ENCODE assay signal across 17 cellular contexts in genomic region chr11:69377953-69378302, GRCh38.
DNase-seq lines count a peak whose midpoint lies in the region; ATAC-seq and TF ChIP-seq lines count a peak whose summit lies in the region.
"Had no signal": no experiment of that assay in that cellular context is flagged by ENCODE, and none has a peak within 500 bp of the region (broad histone marks: within the 10 kb centered on the region; RNA-seq: fewer than 3 reads in every experiment).

No MANE protein-coding gene starts in this region.

- CTCF ChIA-PET in activated naive CD4-positive, alpha-beta T cell treated with anti-CD3 and anti-CD28 coated beads, Interleukin-2, amount 10 ng/mL, durations not matched to agents 7 days and 5 days (lab: Charles Lee): no interaction called here
- CTCF ChIA-PET in HCT116 (lab: Charles Lee): no interaction called here

- H3K4me3 ChIP-seq in HCT116 (replicated peaks in 1 of 2; ENCODE audit: low read depth in 1 of 2, low read length in 2 of 2) (no peak overlapping the region), esophagus squamous epithelium (no peak overlapping the region), sigmoid colon (no peak overlapping the region)

- H3K9me3 ChIP-seq in HCT116 (ENCODE audit: control insufficient read depth in 1 of 2, insufficient read depth in 1 of 2, low read depth in 1 of 2, low read length in 2 of 2): no peaks in the 10 kb centered on the region
- H3K9me3 ChIP-seq in esophagus squamous epithelium: no peaks in the 10 kb centered on the region
- H3K9me3 ChIP-seq in sigmoid colon: no peaks in the 10 kb centered on the region

- H3K36me3 ChIP-seq in HCT116 (ENCODE audit: control insufficient read depth in 1 of 2, insufficient read depth in 2 of 2, low read length in 2 of 2) (peaks cover 0 to 5% of the 10 kb centered on the region in 2 experiments; a peak in 1 of 4 replicates), esophagus squamous epithelium (no peaks in the 10 kb centered on the region), sigmoid colon (no peaks in the 10 kb centered on the region)

- H2AFZ ChIP-seq in HCT116 (ENCODE audit: low read depth, low read length, poor library complexity, severe bottlenecking): no peak overlapping the region

- H3K4me1 ChIP-seq in HCT116 (ENCODE audit: control insufficient read depth in 1 of 2, insufficient read depth in 2 of 2, low read length in 2 of 2) (peaks cover 13 to 92% of the 10 kb centered on the region in 2 experiments), esophagus squamous epithelium (peaks cover 12 to 69% (median 27%) of the 10 kb centered on the region in 3 donors), sigmoid colon (no peaks in the 10 kb centered on the region)

- TF ChIP-seq CTCF in HCT116 (IDR thresholded peaks at IDR 0.05 in 2 of 3, conservative IDR thresholded peaks at IDR 0.05 in 1 of 3; ENCODE audit: borderline replicate concordance in 1 of 3, insufficient read depth in 1 of 3, low read depth in 2 of 3, low read length in 2 of 3) (no peak), esophagus squamous epithelium (IDR thresholded peaks at IDR 0.05) (no peak), sigmoid colon (IDR thresholded peaks at IDR 0.05) (no peak)

- no peak overlapping the region for H3K4me3 Mint-ChIP-seq in activated naive CD4-positive, alpha-beta T cell treated with anti-CD3 and anti-CD28 coated beads, Interleukin-2, amount 10 ng/mL, durations not matched to agents 7 days and 5 days
- H3K4me3 Mint-ChIP-seq: CD4-positive, alpha-beta memory T cell had no signal

- no peak overlapping the region for H3K27ac Mint-ChIP-seq in activated naive CD4-positive, alpha-beta T cell treated with anti-CD3 and anti-CD28 coated beads, Interleukin-2, amount 10 ng/mL, durations not matched to agents 7 days and 5 days
- H3K27ac Mint-ChIP-seq: CD4-positive, alpha-beta memory T cell had no signal

- no TSS peak for BruUV-seq in HCT116 (replicated peaks; lab: Mats Ljungman, UMichigan)

- H4K20me1 ChIP-seq in HCT116 (ENCODE audit: insufficient read depth): no peaks in the 10 kb centered on the region

- no peaks in the 10 kb centered on the region for H3K27me3 Mint-ChIP-seq in activated naive CD4-positive, alpha-beta T cell treated with anti-CD3 and anti-CD28 coated beads, Interleukin-2, amount 10 ng/mL, durations not matched to agents 7 days and 5 days
- H3K27me3 Mint-ChIP-seq: CD4-positive, alpha-beta memory T cell had no signal

- no peak overlapping the region for H3K4me2 ChIP-seq in HCT116 (ENCODE audit: low read length)

- H3K27ac ChIP-seq in HCT116 (ENCODE audit: low read depth, low read length) (0 out of 2 replicates have a peak overlapping the region, but pooled peaks have one; percentile 0), esophagus squamous epithelium (peak overlapping the region; percentile 23 to 85 (median 64)), sigmoid colon (no peak overlapping the region)
- H3K27ac ChIP-seq: HL-60 had no signal

- H3K9me3 Mint-ChIP-seq in activated naive CD4-positive, alpha-beta T cell treated with anti-CD3 and anti-CD28 coated beads, Interleukin-2, amount 10 ng/mL, durations not matched to agents 7 days and 5 days: no peaks in the 10 kb centered on the region

- peak; percentile 17 for DNase-seq in activated naive CD4-positive, alpha-beta T cell treated with anti-CD3 and anti-CD28 coated beads, Interleukin-2, amount 10 ng/mL, durations not matched to agents 7 days and 5 days
- DNase-seq in activated naive CD4-positive, alpha-beta T cell treated with anti-CD3 and anti-CD28 coated beads, Interleukin-2, amount 50 U/mL, for 16 hours: no peak
- no peak for DNase-seq in HCT116 (ENCODE audit: low read depth, low spot score)
- no peak for DNase-seq in esophagus squamous epithelium (lab: John Stamatoyannopoulos, UW)
- peak; percentile 55 for DNase-seq in sigmoid colon
- DNase-seq in NCI-H2029 (lab: John Stamatoyannopoulos, UW): no peak
- no peak for DNase-seq in mucosa of gallbladder (ENCODE audit: low spot score)
- DNase-seq: CD4-positive, alpha-beta memory T cell; DMS79 treated with DMSO at 0.1 percent for 48 hours; KG1; NCI-H1092 treated with DMSO at 0.1 percent for 48 hours; NCI-H1694 treated with DMSO at 0.1 percent for 48 hours; NCI-H2171; NCI-H510A; NCI-H82 had no signal

- TF ChIP-seq POLR2A in HCT116 (IDR thresholded peaks at IDR 0.05; ENCODE audit: borderline replicate concordance, extremely low read depth, insufficient read depth, insufficient read length) (no peak), esophagus squamous epithelium (IDR thresholded peaks at IDR 0.05) (no peak), sigmoid colon (IDR thresholded peaks at IDR 0.05) (no peak)

- H3K9me2 ChIP-seq in HCT116 (ENCODE audit: insufficient read depth): no peaks in the 10 kb centered on the region

- TF ChIP-seq RAD21 in HCT116 (IDR thresholded peaks at IDR 0.05; ENCODE audit: low read depth): no peak

- ATAC-seq in HCT116: no peak
- no peak for ATAC-seq in HG02970 (IDR thresholded peaks at IDR 0.05; ENCODE audit: low FRiP score, unreplicated experiment)

- TF ChIP-seq EP300 in sigmoid colon (IDR thresholded peaks at IDR 0.05): no peak

- intact Hi-C loops in HCT116 (cut with micrococcal nuclease) (loop anchor here (5.0 kb wide), 1 partner anchor 276 kb away; no protein-coding TSS in a partner anchor), esophagus squamous epithelium (cut with DNase I) (no loop called here), sigmoid colon (cut with DNase I) (no loop called here)

- H3K79me2 ChIP-seq in HCT116 (ENCODE audit: insufficient read depth, low read length): no peaks in the 10 kb centered on the region

- WGBS in esophagus squamous epithelium, 2 donors: 37 to 69% methylated on average over 2 to 3 of the region's 13 CpGs
- WGBS in sigmoid colon, 2 donors: 62 to 87% methylated on average over 13 of the region's 13 CpGs

- POLR2A ChIA-PET in HCT116 (lab: Charles Lee): no interaction called here

- RAD21 ChIA-PET in HCT116 (lab: Charles Lee; ENCODE audit: low non-redundant PET in 1 of 2, low total read pairs in 2 of 2, uncharacterized antibody in 2 of 2, unreplicated experiment in 2 of 2): no interaction called here

- H3K4me1 Mint-ChIP-seq in activated naive CD4-positive, alpha-beta T cell treated with anti-CD3 and anti-CD28 coated beads, Interleukin-2, amount 10 ng/mL, durations not matched to agents 7 days and 5 days: no peaks in the 10 kb centered on the region
- H3K4me1 Mint-ChIP-seq: CD4-positive, alpha-beta memory T cell had no signal

- no peaks in the 10 kb centered on the region for H3K27me3 ChIP-seq in HCT116 (ENCODE audit: insufficient read depth, low read length)
- no peaks in the 10 kb centered on the region for H3K27me3 ChIP-seq in esophagus squamous epithelium
- H3K27me3 ChIP-seq in sigmoid colon: peaks cover 0 to 7% (median 0%) of the 10 kb centered on the region in 3 donors

- H3K36me3 Mint-ChIP-seq in activated naive CD4-positive, alpha-beta T cell treated with anti-CD3 and anti-CD28 coated beads, Interleukin-2, amount 10 ng/mL, durations not matched to agents 7 days and 5 days: no peaks in the 10 kb centered on the region
- H3K36me3 Mint-ChIP-seq: CD4-positive, alpha-beta memory T cell had no signal

- H3K9ac ChIP-seq in HCT116 (ENCODE audit: low read length): no peak overlapping the region

TF ChIP-seq in HCT116, 20 proteins besides CTCF, POLR2A, EP300 and RAD21:
- TF ChIP-seq SRF (IDR thresholded peaks at IDR 0.05; ENCODE audit: low read depth) (no peak), ELF1 (IDR thresholded peaks at IDR 0.05; ENCODE audit: borderline replicate concordance, low read depth) (no peak), EZH2phosphoT487 (IDR thresholded peaks at IDR 0.05; ENCODE audit: borderline replicate concordance) (no peak), ZNF274 (IDR thresholded peaks at IDR 0.05; ENCODE audit: low read depth, low read length) (no peak), YY1 (IDR thresholded peaks at IDR 0.05; ENCODE audit: extremely low read depth, insufficient replicate concordance, low read depth, low read length) (no peak)

Comparison
In these comparisons a context has a peak if more than half of its experiments do, and no peak if none do; other contexts are left out.
1. DNase-seq: peak in activated naive CD4-positive, alpha-beta T cell treated with anti-CD3 and anti-CD28 coated beads, Interleukin-2, amount 10 ng/mL, durations not matched to agents 7 days and 5 days (single experiment) and sigmoid colon (single experiment); none in activated naive CD4-positive, alpha-beta T cell treated with anti-CD3 and anti-CD28 coated beads, Interleukin-2, amount 50 U/mL, for 16 hours (single experiment), HCT116 (single experiment), esophagus squamous epithelium (single experiment), NCI-H2029 (single experiment) and mucosa of gallbladder (single experiment).
2. H3K27ac ChIP-seq: peak in HCT116 (single experiment) and esophagus squamous epithelium (4 of 4); none in sigmoid colon (0 of 4).